In the genomic region with DNA sequence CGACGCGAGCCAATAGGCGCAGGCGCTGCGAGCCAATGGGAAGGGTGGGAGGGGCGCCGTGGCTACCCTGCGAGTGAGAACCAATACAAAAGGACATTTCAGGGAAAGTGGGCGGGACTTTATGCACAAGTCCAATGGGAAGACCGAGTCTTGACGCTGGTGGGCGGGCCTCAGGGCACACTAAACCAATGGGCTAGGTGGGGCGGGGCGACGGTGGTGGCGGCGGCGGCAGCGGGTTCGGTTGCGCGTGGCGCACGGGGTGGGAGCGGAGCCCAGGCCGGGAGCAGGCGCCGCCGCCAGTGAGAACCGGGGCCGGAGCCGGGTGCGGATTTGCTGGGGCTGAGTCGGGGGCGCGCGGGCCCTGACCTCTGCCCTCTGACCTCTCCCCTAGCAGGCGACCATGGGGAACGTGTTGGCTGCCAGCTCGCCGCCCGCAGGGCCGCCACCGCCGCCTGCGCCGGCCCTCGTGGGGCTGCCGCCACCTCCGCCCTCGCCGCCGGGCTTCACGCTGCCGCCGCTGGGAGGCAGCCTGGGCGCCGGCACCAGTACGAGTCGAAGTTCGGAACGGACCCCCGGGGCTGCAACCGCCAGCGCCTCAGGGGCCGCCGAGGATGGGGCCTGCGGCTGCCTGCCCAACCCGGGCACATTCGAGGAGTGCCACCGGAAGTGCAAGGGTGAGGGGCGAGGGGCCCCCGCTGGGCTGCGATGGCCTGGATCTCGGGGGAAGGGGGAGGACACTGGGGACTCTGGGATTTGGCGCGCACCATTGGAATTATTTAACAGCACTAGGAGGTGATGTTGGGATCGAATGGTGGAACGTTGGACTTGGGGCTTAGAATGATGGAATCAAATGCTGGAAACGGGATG, we compare ENCODE assay signal across 8 cellular contexts. TPM values are rescaled to one million over a fixed set of nuclear protein-coding genes. Genes with fewer than 3 reads are reported as not detected.
DNase-seq lines count a peak whose midpoint lies in the region; ATAC-seq lines count a peak whose summit lies in the region.

A gene (plus strand): TSS at position 239 of the 867 bp plus-strand sequence. CDS start 162 bp downstream, at position 401.

- peak within 1 kb of the TSS; percentile 95 for H3K4me3 Mint-ChIP-seq in activated T-helper 2 cell treated with anti-CD3 and anti-CD28 coated beads, Interferon-gamma antibody, Interleukin-2, Interleukin-4, amounts not matched to agents 10 μg/mL and 5 μg/mL and 100 μg/mL, durations not matched to agents 14 hours and 24 hours and 36 hours (ENCODE audit: low read depth)

- peak; percentile 94 for DNase-seq in SKM-1 (lab: John Stamatoyannopoulos, UW; ENCODE audit: unreplicated experiment)
- DNase-seq in SKM-1 treated with dmso at 0.1 percent for 144 hours (lab: John Stamatoyannopoulos, UW; ENCODE audit: unreplicated experiment), result no peak
- peak; percentile 100 for DNase-seq in NCI-H82 treated with DMSO at 0.1 percent for 48 hours (lab: John Stamatoyannopoulos, UW; ENCODE audit: unreplicated experiment)
- no peak for DNase-seq in activated T-helper 2 cell treated with anti-CD3 and anti-CD28 coated beads, Interferon-gamma antibody, Interleukin-2, Interleukin-4, amounts not matched to agents 10 μg/mL and 5 μg/mL and 100 μg/mL, durations not matched to agents 14 hours and 24 hours and 36 hours (ENCODE audit: low spot score)
- no peak for DNase-seq in cardiac septum (ENCODE audit: low spot score)
- DNase-seq in pulmonary artery endothelial cell (ENCODE audit: low read depth, low spot score), result no peak
- DNase-seq in central memory CD4-positive, alpha-beta T cell, result no peak

- peaks cover 19% of the 10 kb centered on the region for H3K4me1 Mint-ChIP-seq in activated T-helper 2 cell treated with anti-CD3 and anti-CD28 coated beads, Interferon-gamma antibody, Interleukin-2, Interleukin-4, amounts not matched to agents 10 μg/mL and 5 μg/mL and 100 μg/mL, durations not matched to agents 14 hours and 24 hours and 36 hours (ENCODE audit: low read depth)

- no peaks in the 10 kb centered on the region for H3K27me3 Mint-ChIP-seq in activated T-helper 2 cell treated with anti-CD3 and anti-CD28 coated beads, Interferon-gamma antibody, Interleukin-2, Interleukin-4, amounts not matched to agents 10 μg/mL and 5 μg/mL and 100 μg/mL, durations not matched to agents 14 hours and 24 hours and 36 hours (ENCODE audit: low read depth)

- peaks cover 42% of the 10 kb centered on the region for H3K36me3 Mint-ChIP-seq in activated T-helper 2 cell treated with anti-CD3 and anti-CD28 coated beads, Interferon-gamma antibody, Interleukin-2, Interleukin-4, amounts not matched to agents 10 μg/mL and 5 μg/mL and 100 μg/mL, durations not matched to agents 14 hours and 24 hours and 36 hours (ENCODE audit: low read depth)

- ATAC-seq in HG03095 (IDR thresholded peaks at IDR 0.05; ENCODE audit: unreplicated experiment), result peak; percentile 53

- peak within 1 kb of the TSS; percentile 97 for H3K27ac Mint-ChIP-seq in activated T-helper 2 cell treated with anti-CD3 and anti-CD28 coated beads, Interferon-gamma antibody, Interleukin-2, Interleukin-4, amounts not matched to agents 10 μg/mL and 5 μg/mL and 100 μg/mL, durations not matched to agents 14 hours and 24 hours and 36 hours

- intact Hi-C loops in activated T-helper 2 cell treated with anti-CD3 and anti-CD28 coated beads, Interferon-gamma antibody, Interleukin-2, Interleukin-4, amounts not matched to agents 10 μg/mL and 5 μg/mL and 100 μg/mL, durations not matched to agents 14 hours and 24 hours and 36 hours (cut with micrococcal nuclease), result loop anchor here (2.0 kb wide), 3 partner anchors 44 to 138 kb away; a partner anchor contains a TSS
- intact Hi-C loops in cardiac septum (cut with DNase I), result loop anchor here (2.0 kb wide), 1 partner anchor 44 kb away; a partner anchor contains a TSS

- peaks cover 4% of the 10 kb centered on the region for H3K9me3 Mint-ChIP-seq in activated T-helper 2 cell treated with anti-CD3 and anti-CD28 coated beads, Interferon-gamma antibody, Interleukin-2, Interleukin-4, amounts not matched to agents 10 μg/mL and 5 μg/mL and 100 μg/mL, durations not matched to agents 14 hours and 24 hours and 36 hours

RNA-seq across cellular contexts. Expression of the gene that starts here (rescaled TPM):
- 152 and 156 TPM in 2 replicates for total RNA-seq in activated T-helper 2 cell treated with anti-CD3 and anti-CD28 coated beads, Interferon-gamma antibody, Interleukin-2, Interleukin-4, amounts not matched to agents 10 μg/mL and 5 μg/mL and 100 μg/mL, durations not matched to agents 14 hours and 24 hours and 36 hours
- total RNA-seq in cardiac septum (43.0 TPM), pulmonary artery endothelial cell (78.6 and 100 TPM in 2 replicates)

Comparison
In these comparisons a context has a peak if more than half of its experiments do, and no peak if none do; other contexts are left out.
1. DNase-seq: peak in SKM-1 (single experiment) and NCI-H82 treated with DMSO at 0.1 percent for 48 hours (single experiment); none in SKM-1 treated with dmso at 0.1 percent for 144 hours (single experiment), activated T-helper 2 cell treated with anti-CD3 and anti-CD28 coated beads, Interferon-gamma antibody, Interleukin-2, Interleukin-4, amounts not matched to agents 10 μg/mL and 5 μg/mL and 100 μg/mL, durations not matched to agents 14 hours and 24 hours and 36 hours (single experiment), cardiac septum (single experiment), pulmonary artery endothelial cell (single experiment) and central memory CD4-positive, alpha-beta T cell (single experiment).